ENCODE assay signal across 21 cellular contexts in genomic region chr12:52876371-52876770, GRCh38. TPM values are rescaled to one million over a fixed set of nuclear protein-coding genes. Genes with fewer than 3 reads are reported as not detected.
DNase-seq lines count a peak whose midpoint lies in the region; ATAC-seq, FAIRE-seq and TF ChIP-seq lines count a peak whose summit lies in the region.
"Had no signal": no experiment of that assay in that cellular context is flagged by ENCODE, and none has a peak within 500 bp of the region (broad histone marks: within the 10 kb centered on the region; RNA-seq: fewer than 3 reads in every experiment).

No MANE protein-coding gene starts in this region.

- no peaks in the 10 kb centered on the region for H3F3A ChIP-seq in MM.1S (ENCODE audit: insufficient read depth, low read length)

- H3K4me1 ChIP-seq in HEK293 (ENCODE audit: control insufficient read depth, insufficient read depth, low read length), result peaks cover 12% of the 10 kb centered on the region
- H3K4me1 ChIP-seq in small intestine (ENCODE audit: control insufficient read depth in 2 of 2, insufficient read depth in 1 of 2, low read depth in 1 of 2, low read length in 1 of 2), result peaks cover 6 to 15% of the 10 kb centered on the region in 2 donors
- H3K4me1 ChIP-seq in MM.1S (ENCODE audit: low read length), result 0 out of 2 replicates have a peak, but pooled peaks cover 8% of the 10 kb centered on the region

- no peaks in the 10 kb centered on the region for H3K36me3 ChIP-seq in HEK293 (ENCODE audit: control insufficient read depth in 2 of 2, insufficient read depth in 1 of 2, low read length in 2 of 2)
- H3K36me3 ChIP-seq in small intestine (ENCODE audit: control insufficient read depth in 2 of 2, insufficient read depth in 2 of 2, low read length in 2 of 2), result no peaks in the 10 kb centered on the region
- no peaks in the 10 kb centered on the region for H3K36me3 ChIP-seq in MM.1S (replicated peaks; ENCODE audit: insufficient read depth, low read length)
- H3K36me3 ChIP-seq: breast epithelium had no signal

- peak; percentile 32 for DNase-seq in NCI-H524 treated with DMSO at 0.1 percent for 48 hours (lab: John Stamatoyannopoulos, UW)
- peak; percentile 70 for DNase-seq in glomerular visceral epithelial cell (ENCODE audit: extremely low spot score)
- peak; percentile 78 for DNase-seq in small intestine
- DNase-seq in MM.1S, result no peak
- no peak for DNase-seq in DMS114 treated with DMSO at 0.1 percent for 48 hours (lab: John Stamatoyannopoulos, UW; ENCODE audit: unreplicated experiment)
- DNase-seq in activated T-cell treated with anti-CD3 and anti-CD28 coated beads, Interleukin-2, amount 50 U/mL, for 4 hours, result no peak
- DNase-seq: activated B cell treated with CpG ODN at 0.5 μM for 24 hours; effector memory CD8-positive, alpha-beta T cell; KG1; NCI-H2081; OCI-M1; stimulated activated CD4-positive, alpha-beta T cell treated with anti-CD3 and anti-CD28 coated beads, Interleukin-2, amount 100 ng/mL, for 24 hours; stimulated activated CD8-positive, alpha-beta memory T cell treated with anti-CD3 and anti-CD28 coated beads, Interleukin-4, amount 100 ng/mL, for 48 hours had no signal

- H3K27me3 Mint-ChIP-seq in activated T-cell treated with anti-CD3 and anti-CD28 coated beads, Interleukin-2, amount 50 U/mL, for 4 hours (ENCODE audit: low read depth), result peaks cover 8% of the 10 kb centered on the region

- no peak overlapping the region for H3K4me3 Mint-ChIP-seq in activated T-cell treated with anti-CD3 and anti-CD28 coated beads, Interleukin-2, amount 50 U/mL, for 4 hours
- H3K4me3 Mint-ChIP-seq: activated B cell treated with CpG ODN at 0.5 μM for 24 hours; activated naive CD4-positive, alpha-beta T cell treated with anti-CD3 and anti-CD28 coated beads, Interleukin-2, amount 50 U/mL, for 24 hours; effector memory CD8-positive, alpha-beta T cell had no signal

- H3K4me1 Mint-ChIP-seq in activated T-cell treated with anti-CD3 and anti-CD28 coated beads, Interleukin-2, amount 50 U/mL, for 4 hours (ENCODE audit: low read depth), result peaks cover 18% of the 10 kb centered on the region

- H3K36me3 Mint-ChIP-seq in activated T-cell treated with anti-CD3 and anti-CD28 coated beads, Interleukin-2, amount 50 U/mL, for 4 hours (ENCODE audit: insufficient read depth), result no peaks in the 10 kb centered on the region
- H3K36me3 Mint-ChIP-seq: activated naive CD4-positive, alpha-beta T cell treated with anti-CD3 and anti-CD28 coated beads, Interleukin-2, amount 50 U/mL, for 24 hours had no signal

- no peak overlapping the region for H3K4me2 ChIP-seq in MM.1S (ENCODE audit: low read depth, low read length)

- CTCF ChIA-PET in HEK293 (lab: Yijun Ruan, JAX), result interaction anchor here (0.5 to 10.4 kb wide), 9 partner anchors 9 to 736 kb away, joined by 3 to 200 read pairs (median 5); partner anchors contain the start of gene KRT85

- H4K20me1 ChIP-seq in MM.1S (ENCODE audit: insufficient read depth, low read length), result no peaks in the 10 kb centered on the region

- H3K9ac ChIP-seq in MM.1S (ENCODE audit: low read length), result no peak overlapping the region

- H3K4me3 ChIP-seq in HEK293 (ENCODE audit: low read depth, low read length) (no peak overlapping the region), small intestine (ENCODE audit: low read depth in 1 of 2, low read length in 2 of 2) (no peak overlapping the region), MM.1S (ENCODE audit: low read length) (no peak overlapping the region)
- H3K4me3 ChIP-seq: breast epithelium had no signal

- no peaks in the 10 kb centered on the region for H3K9me2 ChIP-seq in MM.1S (replicated peaks; ENCODE audit: insufficient read depth, low read length)

- no peak overlapping the region for H2AFZ ChIP-seq in MM.1S (ENCODE audit: low read length)

- 39 to 62% (median 55%) methylated on average over 6 to 7 of the region's 7 CpGs for WGBS in small intestine, 3 donors

- H3K27ac ChIP-seq in HEK293 (ENCODE audit: extremely low read depth, low read depth, low read length) (no peak overlapping the region), small intestine (ENCODE audit: low read depth in 1 of 2, low read length in 1 of 2) (peak overlapping the region in 1 of 2 donors; percentile 36), MM.1S (ENCODE audit: low read length) (no peak overlapping the region)
- H3K27ac ChIP-seq: C4-2B had no signal

- H3K9me3 Mint-ChIP-seq in activated T-cell treated with anti-CD3 and anti-CD28 coated beads, Interleukin-2, amount 50 U/mL, for 4 hours, result no peaks in the 10 kb centered on the region
- H3K9me3 Mint-ChIP-seq: activated B cell treated with CpG ODN at 0.5 μM for 24 hours; activated naive CD4-positive, alpha-beta T cell treated with anti-CD3 and anti-CD28 coated beads, Interleukin-2, amount 50 U/mL, for 24 hours; effector memory CD8-positive, alpha-beta T cell had no signal

- POLR2A ChIA-PET in HEK293 (lab: Yijun Ruan, JAX), result no interaction called here

- no peak for FAIRE-seq in small intestine (lab: Jason Lieb, UNC)
- FAIRE-seq: urothelium cell line had no signal

- no peak for TF ChIP-seq CTCF in HEK293 (tag by site-specific recombination; IDR thresholded peaks at IDR 0.05)
- TF ChIP-seq CTCF in MM.1S (IDR thresholded peaks at IDR 0.05; ENCODE audit: low read length), result no peak

- H3K27me3 ChIP-seq in small intestine (ENCODE audit: control insufficient read depth in 2 of 2, insufficient read depth in 2 of 2, low read length in 2 of 2), result no peaks in the 10 kb centered on the region
- H3K27me3 ChIP-seq in MM.1S (replicated peaks; ENCODE audit: insufficient read depth, low read length), result no peaks in the 10 kb centered on the region; the same call in 1 of the 2 replicates
- H3K27me3 ChIP-seq: breast epithelium had no signal

- no peaks in the 10 kb centered on the region for H3K79me2 ChIP-seq in MM.1S (ENCODE audit: low read length)

- ATAC-seq in activated T-cell treated with anti-CD3 and anti-CD28 coated beads, Interleukin-2, amount 50 U/mL, for 4 hours, result no peak
- ATAC-seq in HG02798 (IDR thresholded peaks at IDR 0.05; ENCODE audit: poor library complexity, unreplicated experiment), result no peak
- ATAC-seq: effector memory CD8-positive, alpha-beta T cell had no signal

- H3K9me3 ChIP-seq in HEK293 (ENCODE audit: control insufficient read depth, insufficient read depth, low read depth, low read length) (no peaks in the 10 kb centered on the region), small intestine (ENCODE audit: control insufficient read depth, low read depth) (no peaks in the 10 kb centered on the region), MM.1S (replicated peaks; ENCODE audit: insufficient read depth, low read length) (no peaks in the 10 kb centered on the region)
- H3K9me3 ChIP-seq: breast epithelium had no signal

TF ChIP-seq in HEK293, 187 proteins besides CTCF, POLR2A, EP300 and RAD21:
- TF ChIP-seq ZNF692 (tag by site-specific recombination; IDR thresholded peaks at IDR 0.05) (peak; percentile 33; the same call in 1 of the 2 replicates), ZBTB6 (tag by site-specific recombination; IDR thresholded peaks at IDR 0.05) (peak; percentile 67; the same call in 1 of the 2 replicates), ZNF302 (tag by site-specific recombination; IDR thresholded peaks at IDR 0.05; ENCODE audit: low read depth) (no peak), ZNF449 (tag by site-specific recombination; IDR thresholded peaks at IDR 0.05) (peak; percentile 68; the same call in 1 of the 2 replicates)

RNA-seq across cellular contexts. Expression of gene KRT78, which starts 27.6 kb away (rescaled TPM):
- 1 to 10 TPM in 1 of 3 donors, under 1 TPM in 2; 0.30 to 1.8 (median 0.54) TPM for polyA plus RNA-seq in small intestine
- total RNA-seq in activated T-cell treated with anti-CD3 and anti-CD28 coated beads, Interleukin-2, amount 50 U/mL, for 4 hours, result not detected
- total RNA-seq: activated B cell treated with CpG ODN at 0.5 μM for 24 hours, myocyte, pulmonary artery endothelial cell had no signal

RNA-seq across cellular contexts. Expression of gene KRT8, which starts 28.5 kb away (rescaled TPM):
- polyA plus RNA-seq in small intestine, result 1,000 to 10,000 TPM; 2,417 to 3,002 (median 2,429) TPM
- total RNA-seq in activated T-cell treated with anti-CD3 and anti-CD28 coated beads, Interleukin-2, amount 50 U/mL, for 4 hours, result 1 to 10 TPM; 4.2 to 6.0 (median 4.5) TPM

RNA-seq across cellular contexts. Expression of gene KRT79, which starts 42.3 kb away (rescaled TPM):
- polyA plus RNA-seq in small intestine, result under 1 TPM in 1 of 3 donors, not detected in 2; 0.31 TPM
- under 1 TPM in 2 of 3 donors, not detected in 1; 0.10 to 0.16 TPM for total RNA-seq in activated T-cell treated with anti-CD3 and anti-CD28 coated beads, Interleukin-2, amount 50 U/mL, for 4 hours
- total RNA-seq: activated B cell treated with CpG ODN at 0.5 μM for 24 hours, myocyte, pulmonary artery endothelial cell had no signal

Comparison
In these comparisons a context has a peak if more than half of its experiments do, and no peak if none do; other contexts are left out.
1. DNase-seq: peak in NCI-H524 treated with DMSO at 0.1 percent for 48 hours (single experiment), glomerular visceral epithelial cell (single experiment) and small intestine (single experiment); none in MM.1S (single experiment), DMS114 treated with DMSO at 0.1 percent for 48 hours (single experiment) and activated T-cell treated with anti-CD3 and anti-CD28 coated beads, Interleukin-2, amount 50 U/mL, for 4 hours (single experiment).